Comparison of ENCODE assay signal across 8 cellular contexts in genomic region chr2:43224571-43225092, GRCh38. TPM values are rescaled to one million over a fixed set of nuclear protein-coding genes. Genes with fewer than 3 reads are reported as not detected.
DNase-seq lines count a peak whose midpoint lies in the region; ATAC-seq, FAIRE-seq and TF ChIP-seq lines count a peak whose summit lies in the region.

No MANE protein-coding gene starts in this region.

- H3K27ac ChIP-seq in muscle layer of duodenum (ENCODE audit: low read length) (peak overlapping the region; percentile 96), transverse colon (peak overlapping the region; percentile 96 to 100 (median 99))

- H3K27ac Mint-ChIP-seq in dendritic cell treated with granulocyte-macrophage colony-stimulating factor and Interleukin-4, amounts not matched to agents 40 ng/mL and 50 ng/mL, for 4 days, result peak overlapping the region; percentile 98

- no peaks in the 10 kb centered on the region for H3K9me3 Mint-ChIP-seq in dendritic cell treated with granulocyte-macrophage colony-stimulating factor and Interleukin-4, amounts not matched to agents 40 ng/mL and 50 ng/mL, for 4 days

- ATAC-seq in GM21825 (IDR thresholded peaks at IDR 0.05; ENCODE audit: unreplicated experiment), result no peak
- no peak for ATAC-seq in HG02870 (IDR thresholded peaks at IDR 0.05; ENCODE audit: unreplicated experiment)

- TF ChIP-seq POLR2A in GM12891 (IDR thresholded peaks at IDR 0.05; ENCODE audit: low read depth, low read length) (peak; percentile 20; the same call in 1 of the 2 replicates), transverse colon (IDR thresholded peaks at IDR 0.05) (no peak)

- no peaks in the 10 kb centered on the region for H3K27me3 Mint-ChIP-seq in dendritic cell treated with granulocyte-macrophage colony-stimulating factor and Interleukin-4, amounts not matched to agents 40 ng/mL and 50 ng/mL, for 4 days

- H3K9me3 ChIP-seq in muscle layer of duodenum (ENCODE audit: control insufficient read depth in 1 of 2, low read length in 2 of 2) (no peaks in the 10 kb centered on the region), transverse colon (no peaks in the 10 kb centered on the region)

- no peak for DNase-seq in GM12891 (ENCODE audit: insufficient read length, low spot score)
- peak; percentile 29 for DNase-seq in T-helper 9 cell
- no peak for DNase-seq in transverse colon
- no peak for DNase-seq in NCI-H748 treated with DMSO at 0.1 percent for 48 hours (lab: John Stamatoyannopoulos, UW)

- intact Hi-C loops in dendritic cell treated with granulocyte-macrophage colony-stimulating factor and Interleukin-4, amounts not matched to agents 40 ng/mL and 50 ng/mL, for 4 days (cut with micrococcal nuclease), result loop anchor here (5.0 kb wide), 4 partner anchors 67 to 412 kb away; no protein-coding TSS in a partner anchor
- intact Hi-C loops in transverse colon (cut with DNase I; ENCODE audit: low total_unique reads), result loop anchor here (5.0 to 10.0 kb wide), 4 partner anchors 120 to 400 kb away; no protein-coding TSS in a partner anchor

- H3K4me3 Mint-ChIP-seq in dendritic cell treated with granulocyte-macrophage colony-stimulating factor and Interleukin-4, amounts not matched to agents 40 ng/mL and 50 ng/mL, for 4 days, result peak overlapping the region; percentile 93

- peaks cover 13 to 25% of the 10 kb centered on the region in 2 donors for H3K36me3 ChIP-seq in muscle layer of duodenum (ENCODE audit: control insufficient read depth in 1 of 2, insufficient read depth in 2 of 2, low read length in 2 of 2)
- H3K36me3 ChIP-seq in transverse colon, result peaks cover 0 to 26% (median 15%) of the 10 kb centered on the region in 4 donors

- no peaks in the 10 kb centered on the region for H3K27me3 ChIP-seq in muscle layer of duodenum (ENCODE audit: low read depth, low read length)
- H3K27me3 ChIP-seq in transverse colon, result no peaks in the 10 kb centered on the region

- TF ChIP-seq CTCF in transverse colon (IDR thresholded peaks at IDR 0.05), result no peak

- in situ Hi-C loops in transverse colon (cut with MboI; ENCODE audit: low pct_ligation_motif_present in 1 of 4, low pct_unique_long_range_greater_than_20kb in 1 of 4, low sequenced_read_pairs in 3 of 4), result loop anchor here in 3 of 4 donors (5.0 to 25.0 kb wide), 3 partner anchors 97 to 387 kb away; no protein-coding TSS in a partner anchor

- H3K4me1 Mint-ChIP-seq in dendritic cell treated with granulocyte-macrophage colony-stimulating factor and Interleukin-4, amounts not matched to agents 40 ng/mL and 50 ng/mL, for 4 days (ENCODE audit: low read depth), result peaks cover 43% of the 10 kb centered on the region

- H3K4me3 ChIP-seq in muscle layer of duodenum (ENCODE audit: low read depth in 1 of 2, low read length in 2 of 2) (peak overlapping the region; percentile 76 to 96), transverse colon (peak overlapping the region; percentile 71 to 91 (median 88))

- no peak for TF ChIP-seq EP300 in transverse colon (IDR thresholded peaks at IDR 0.05; ENCODE audit: low read depth)

- peaks cover 72% of the 10 kb centered on the region for H3K36me3 Mint-ChIP-seq in dendritic cell treated with granulocyte-macrophage colony-stimulating factor and Interleukin-4, amounts not matched to agents 40 ng/mL and 50 ng/mL, for 4 days (ENCODE audit: low read depth)

- peaks cover 21 to 23% of the 10 kb centered on the region in 2 donors for H3K4me1 ChIP-seq in muscle layer of duodenum (ENCODE audit: control insufficient read depth in 1 of 2, insufficient read depth in 2 of 2, low read length in 2 of 2)
- H3K4me1 ChIP-seq in transverse colon, result peaks cover 15 to 51% (median 44%) of the 10 kb centered on the region in 4 donors

- WGBS in transverse colon (ENCODE audit: low coverage in 1 of 2), 2 donors, result 1% methylated on average over 35 of the region's 74 CpGs; no CpG with 5 or more reads in 1 of the 2 donors

- no peak for FAIRE-seq in GM12891 (lab: Jason Lieb, UNC)

TF ChIP-seq in GM12891, 5 proteins besides CTCF, POLR2A, EP300 and RAD21:
- no peak for TF ChIP-seq PAX5 (IDR thresholded peaks at IDR 0.05; ENCODE audit: insufficient read depth, low read length, severe bottlenecking)
- no peak for TF ChIP-seq SPI1 (IDR thresholded peaks at IDR 0.05; ENCODE audit: low read depth, low read length)
- TF ChIP-seq POU2F2 (IDR thresholded peaks at IDR 0.05; ENCODE audit: low read depth, low read length), result no peak
- no peak for TF ChIP-seq POLR2AphosphoS5 (IDR thresholded peaks at IDR 0.05; ENCODE audit: low read depth, low read length)
- TF ChIP-seq TAF1 (IDR thresholded peaks at IDR 0.05; ENCODE audit: low read depth, low read length), result no peak
TF ChIP-seq in GM12891: peak in this region for 0.

RNA-seq across cellular contexts. Expression of gene ZFP36L2, which starts 1.8 kb away (rescaled TPM):
- 16.6 TPM for polyA plus RNA-seq in GM12891 (2012; ENCODE audit: low read depth, missing spikeins)
- 100 to 1,000 TPM; 114 to 305 (median 208) TPM for total RNA-seq in transverse colon
